30 cellular contexts compared by ENCODE assay signal in the genomic region with DNA sequence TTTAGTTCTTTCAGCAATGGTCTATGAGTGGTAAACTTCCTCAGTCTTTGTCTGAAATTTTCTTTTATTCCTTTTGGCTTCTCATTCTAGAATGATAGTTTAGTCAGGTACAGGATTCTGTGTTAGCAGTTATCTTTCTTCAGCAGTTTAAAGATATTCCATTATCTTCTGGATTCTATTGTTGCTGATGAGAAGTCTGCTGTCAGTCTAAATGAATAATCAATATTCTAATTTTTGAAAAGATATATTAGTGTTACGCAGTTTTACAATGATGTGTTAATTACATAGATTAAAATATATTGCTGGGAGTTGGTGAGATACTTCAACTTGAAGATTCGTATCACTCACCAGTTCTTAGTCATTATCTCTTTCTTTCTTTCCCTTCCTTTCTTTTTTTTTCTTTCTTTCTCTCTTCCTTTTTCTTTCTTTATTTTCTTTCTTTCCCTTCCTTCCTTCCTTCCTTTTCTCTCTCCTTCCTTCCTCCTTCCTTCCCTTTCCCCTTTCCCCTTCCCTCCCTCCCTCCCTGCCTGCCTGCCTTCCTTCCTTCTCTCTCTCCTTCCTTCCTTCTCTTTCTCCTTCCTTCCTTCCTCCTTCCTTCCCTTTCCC.
"Had no signal": no experiment of that assay in that cellular context is flagged by ENCODE, and none has a peak within 500 bp of the region (broad histone marks: within the 10 kb centered on the region; RNA-seq: fewer than 3 reads in every experiment).

No MANE protein-coding gene starts in this region.

- H3K27ac Mint-ChIP-seq: natural killer cell; nephron; neural progenitor cell; progenitor cell of endocrine pancreas; stimulated activated effector memory CD8-positive, alpha-beta T cell treated with anti-CD3 and anti-CD28 coated beads, Interleukin-12 subunit alpha, Interleukin-12 subunit beta, amount 100 ng/mL, for 72 hours; stimulated activated naive B cell treated with anti-CD40 and anti-IgM and Interleukin-4, amounts not matched to agents 10 μg/mL and 1 μg/mL and 100 μg/mL, for 72 hours; stimulated activated naive CD8-positive, alpha-beta T cell treated with anti-CD3 and anti-CD28 coated beads, Interleukin-15, Interleukin-2, amounts not matched to agents 100 ng/mL and 50 ng/mL, for 24 hours had no signal

- FAIRE-seq: urothelium cell line had no signal

- H3K27ac ChIP-seq: neural progenitor cell, ovary, parathyroid adenoma, psoas muscle, skin epidermis, spleen, stomach, thoracic aorta, thyroid gland, tibial nerve, upper lobe of left lung, vagina had no signal

- H3K36me3 ChIP-seq: neural progenitor cell, ovary, spleen, thoracic aorta, thyroid gland, tibial nerve, upper lobe of left lung, vagina had no signal

- H3K4me3 ChIP-seq: neural progenitor cell, ovary, psoas muscle, skin epidermis, smooth muscle cell, spleen, stomach, thoracic aorta, thyroid gland, tibial nerve, upper lobe of left lung, vagina had no signal

- H2AFZ ChIP-seq: neural progenitor cell, parathyroid adenoma had no signal

- H3K27me3 ChIP-seq: neural progenitor cell, ovary, spleen, thyroid gland, tibial nerve, upper lobe of left lung, vagina had no signal

- H3K4me1 ChIP-seq: neural progenitor cell, parathyroid adenoma, spleen, thyroid gland, tibial nerve had no signal

- H3K9me3 ChIP-seq: ovary, thoracic aorta, thyroid gland had no signal

- ATAC-seq: natural killer cell; psoas muscle; right cardiac atrium; sciatic nerve; stimulated activated effector memory CD8-positive, alpha-beta T cell treated with anti-CD3 and anti-CD28 coated beads, Interleukin-12 subunit alpha, Interleukin-12 subunit beta, amount 100 ng/mL, for 72 hours; stimulated activated naive B cell treated with anti-CD40 and anti-IgM and Interleukin-4, amounts not matched to agents 10 μg/mL and 1 μg/mL and 100 μg/mL, for 72 hours had no signal

- H3K4me1 Mint-ChIP-seq: neural progenitor cell; stimulated activated effector memory CD8-positive, alpha-beta T cell treated with anti-CD3 and anti-CD28 coated beads, Interleukin-12 subunit alpha, Interleukin-12 subunit beta, amount 100 ng/mL, for 72 hours; stimulated activated naive B cell treated with anti-CD40 and anti-IgM and Interleukin-4, amounts not matched to agents 10 μg/mL and 1 μg/mL and 100 μg/mL, for 72 hours had no signal

- H3K4me3 Mint-ChIP-seq: natural killer cell; nephron; neural progenitor cell; stimulated activated effector memory CD8-positive, alpha-beta T cell treated with anti-CD3 and anti-CD28 coated beads, Interleukin-12 subunit alpha, Interleukin-12 subunit beta, amount 100 ng/mL, for 72 hours; stimulated activated naive B cell treated with anti-CD40 and anti-IgM and Interleukin-4, amounts not matched to agents 10 μg/mL and 1 μg/mL and 100 μg/mL, for 72 hours; stimulated activated naive CD8-positive, alpha-beta T cell treated with anti-CD3 and anti-CD28 coated beads, Interleukin-15, Interleukin-2, amounts not matched to agents 100 ng/mL and 50 ng/mL, for 24 hours had no signal

- H3K36me3 Mint-ChIP-seq: stimulated activated effector memory CD8-positive, alpha-beta T cell treated with anti-CD3 and anti-CD28 coated beads, Interleukin-12 subunit alpha, Interleukin-12 subunit beta, amount 100 ng/mL, for 72 hours had no signal

- H3K9ac ChIP-seq: neural progenitor cell, parathyroid adenoma had no signal

- H3K79me2 ChIP-seq: parathyroid adenoma had no signal

- DNase-seq: natural killer cell; occipital lobe; ovary; posterior cingulate gyrus; psoas muscle; right cardiac atrium; spleen; stimulated activated CD4-positive, alpha-beta T cell treated with anti-CD3 and anti-CD28 coated beads, Interleukin-12 subunit alpha, Interleukin-12 subunit beta, amount 100 ng/mL, for 4 hours; stimulated activated CD4-positive, alpha-beta T cell treated with anti-CD3 and anti-CD28 coated beads, Interleukin-2, amount 100 ng/mL, for 24 hours; stimulated activated CD4-positive, alpha-beta T cell treated with anti-CD3 and anti-CD28 coated beads, Interleukin-2, amount 100 ng/mL, for 48 hours; stimulated activated CD4-positive, alpha-beta T cell treated with anti-CD3 and anti-CD28 coated beads, Interleukin-4, amount 100 ng/mL, for 24 hours; stimulated activated naive B cell treated with anti-CD40 and anti-IgM and Interleukin-4, amounts not matched to agents 10 μg/mL and 1 μg/mL and 100 μg/mL, for 72 hours; stimulated activated naive CD4-positive, alpha-beta T cell treated with Interleukin-2 at 50 U/mL for 16 hours; stomach; thyroid gland; trophoblast cell; upper lobe of left lung had no signal

- H3K4me2 ChIP-seq: neural progenitor cell, smooth muscle cell had no signal
